ENCODE assay signal across 15 cellular contexts in genomic region chr10:112716924-112717348, GRCh38.
DNase-seq lines count a peak whose midpoint lies in the region; ATAC-seq and TF ChIP-seq lines count a peak whose summit lies in the region.
"Had no signal": no experiment of that assay in that cellular context is flagged by ENCODE, and none has a peak within 500 bp of the region (broad histone marks: within the 10 kb centered on the region; RNA-seq: fewer than 3 reads in every experiment).

No MANE protein-coding gene starts in this region.

- H3K4me2 ChIP-seq in H9 (ENCODE audit: insufficient read depth, insufficient read length, low read length) (no peak overlapping the region), SK-N-SH (no peak overlapping the region)

- no peaks in the 10 kb centered on the region for H3K9me2 ChIP-seq in SK-N-SH

- no peak overlapping the region for H4K8ac ChIP-seq in H9 (replicated peaks; ENCODE audit: insufficient read length, low read depth, low read length)

- H4K20me1 ChIP-seq in H9 (ENCODE audit: control insufficient read depth, insufficient read depth, insufficient read length) (no peaks in the 10 kb centered on the region), SK-N-SH (ENCODE audit: insufficient read depth) (no peaks in the 10 kb centered on the region)

- H3K27ac Mint-ChIP-seq in H9: peak overlapping the region in 2 of 3 experiments; percentile 15 to 73; a peak in 2 of 7 replicates
- H3K27ac Mint-ChIP-seq in T-helper 2 cell treated with Interferon-gamma antibody and Interleukin-4, amounts not matched to agents 5 μg/mL and 100 μg/mL, for 36 hours: no peak overlapping the region
- H3K27ac Mint-ChIP-seq: T-helper 1 cell treated with Interleukin-12 subunit alpha and Interleukin-12 subunit beta and Interleukin-4 antibody, amounts not matched to agents 30 μg/mL and 1 μg/mL, for 36 hours had no signal

- peaks cover 2% of the 10 kb centered on the region; the same call in 1 of the 2 replicates for H3K4me1 ChIP-seq in H9 (ENCODE audit: insufficient read depth, low read length)
- no peaks in the 10 kb centered on the region; a peak in 2 of 4 replicates for H3K4me1 ChIP-seq in SK-N-SH (ENCODE audit: control insufficient read depth in 1 of 2, insufficient read depth in 2 of 2, low read depth in 1 of 2, low read length in 1 of 2)

- no peak overlapping the region for H3T11ph ChIP-seq in H9 (ENCODE audit: low read length)

- H3F3A ChIP-seq in SK-N-SH (replicated peaks; ENCODE audit: insufficient read depth): no peaks in the 10 kb centered on the region

- peaks cover 55 to 61% of the 10 kb centered on the region in 2 experiments for H3K4me1 Mint-ChIP-seq in H9
- H3K4me1 Mint-ChIP-seq in activated T-cell treated with anti-CD3 and anti-CD28 coated beads, Interleukin-2, amount 50 U/mL, for 4 hours (ENCODE audit: low read depth): no peaks in the 10 kb centered on the region
- no peaks in the 10 kb centered on the region for H3K4me1 Mint-ChIP-seq in T-helper 2 cell treated with Interferon-gamma antibody and Interleukin-4, amounts not matched to agents 5 μg/mL and 100 μg/mL, for 36 hours (ENCODE audit: low read depth)

- no peaks in the 10 kb centered on the region for H3K79me1 ChIP-seq in H9 (ENCODE audit: insufficient read depth, low read depth, low read length, poor library complexity, severe bottlenecking)

- no peak overlapping the region for H2BK120ac ChIP-seq in H9 (ENCODE audit: low read depth, low read length, poor library complexity, severe bottlenecking)

- H2BK20ac ChIP-seq in H9 (ENCODE audit: low read depth, low read length, poor library complexity, severe bottlenecking): no peak overlapping the region

- peaks cover 0 to 4% of the 10 kb centered on the region in 2 experiments for H3K36me3 ChIP-seq in SK-N-SH (replicated peaks in 1 of 2; ENCODE audit: control insufficient read depth in 1 of 2, insufficient read depth in 2 of 2, low read length in 1 of 2)

- no peak overlapping the region for H3K4me3 Mint-ChIP-seq in H9
- no peak overlapping the region for H3K4me3 Mint-ChIP-seq in activated T-cell treated with anti-CD3 and anti-CD28 coated beads, Interleukin-2, amount 50 U/mL, for 4 hours
- no peak overlapping the region for H3K4me3 Mint-ChIP-seq in T-helper 2 cell treated with Interferon-gamma antibody and Interleukin-4, amounts not matched to agents 5 μg/mL and 100 μg/mL, for 36 hours
- H3K4me3 Mint-ChIP-seq: T-helper 1 cell treated with Interleukin-12 subunit alpha and Interleukin-12 subunit beta and Interleukin-4 antibody, amounts not matched to agents 30 μg/mL and 1 μg/mL, for 36 hours had no signal

- no CpG with 5 or more reads among the region's 5 CpGs for WGBS in H9 (ENCODE audit: extremely low coverage, insufficient read length, low lambda C conversion rate)
- WGBS in SK-N-SH (ENCODE audit: low lambda C conversion rate): 71% methylated on average over 4 of the region's 5 CpGs

- H3K9ac ChIP-seq in H9 (ENCODE audit: extremely low read depth, insufficient read length, low read length): no peak overlapping the region
- no peak overlapping the region for H3K9ac ChIP-seq in SK-N-SH

- no peak for TF ChIP-seq EP300 in SK-N-SH (IDR thresholded peaks at IDR 0.05; ENCODE audit: borderline replicate concordance in 1 of 2, low read depth in 1 of 2, low read length in 1 of 2)

- no peak overlapping the region for H3K14ac ChIP-seq in H9 (ENCODE audit: insufficient read depth, low read length)

- H3K79me2 ChIP-seq in H9 (ENCODE audit: insufficient read depth, low read length): no peaks in the 10 kb centered on the region
- H3K79me2 ChIP-seq in SK-N-SH (ENCODE audit: insufficient read depth): no peaks in the 10 kb centered on the region

- no peak overlapping the region for H4K91ac ChIP-seq in H9 (ENCODE audit: insufficient read length, low read depth, low read length)

- CTCF ChIA-PET in SK-N-SH (lab: Yijun Ruan, JAX): no interaction called here

- H3K36me3 Mint-ChIP-seq in H9 (ENCODE audit: insufficient read depth in 1 of 3, low read depth in 3 of 3): peaks cover 3 to 5% (median 4%) of the 10 kb centered on the region in 3 experiments; a peak in 4 of 7 replicates
- H3K36me3 Mint-ChIP-seq in activated T-cell treated with anti-CD3 and anti-CD28 coated beads, Interleukin-2, amount 50 U/mL, for 4 hours (ENCODE audit: insufficient read depth): peaks cover 14% of the 10 kb centered on the region
- peaks cover 4% of the 10 kb centered on the region for H3K36me3 Mint-ChIP-seq in T-helper 2 cell treated with Interferon-gamma antibody and Interleukin-4, amounts not matched to agents 5 μg/mL and 100 μg/mL, for 36 hours (ENCODE audit: low read depth)

- H3K4me3 ChIP-seq in SK-N-SH (ENCODE audit: low read depth in 2 of 2, low read length in 1 of 2) (no peak overlapping the region), fibroblast of mammary gland (ENCODE audit: control insufficient read depth, low read depth, low read length) (no peak overlapping the region)
- H3K4me3 ChIP-seq: body of pancreas had no signal

- ATAC-seq in activated T-cell treated with anti-CD3 and anti-CD28 coated beads, Interleukin-2, amount 50 U/mL, for 4 hours: no peak
- ATAC-seq in GM21528 (IDR thresholded peaks at IDR 0.05; ENCODE audit: low FRiP score, unreplicated experiment): no peak
- ATAC-seq: body of pancreas had no signal

- H3K56ac ChIP-seq in H9 (ENCODE audit: insufficient read length, low read depth, low read length): no peak overlapping the region

- H3K27ac ChIP-seq in H9 (ENCODE audit: insufficient read length, low read depth, low read length) (no peak overlapping the region), SK-N-SH (ENCODE audit: low read depth in 2 of 2, low read length in 1 of 2) (no peak overlapping the region)
- H3K27ac ChIP-seq: body of pancreas had no signal

- TF ChIP-seq CTCF in H9 (conservative IDR thresholded peaks at IDR 0.05) (no peak), SK-N-SH (IDR thresholded peaks at IDR 0.05) (no peak), fibroblast of mammary gland (conservative IDR thresholded peaks at IDR 0.05; ENCODE audit: control insufficient read depth, insufficient read depth, low read depth, low read length) (no peak)

- DNase-seq in H9: no peak
- DNase-seq in SK-N-SH: no peak
- peak; percentile 87 for DNase-seq in fibroblast of mammary gland (ENCODE audit: low read depth)
- DNase-seq in pulmonary artery endothelial cell (ENCODE audit: low read depth, low spot score): peak; percentile 26
- no peak for DNase-seq in activated T-cell treated with anti-CD3 and anti-CD28 coated beads, Interleukin-2, amount 50 U/mL, for 4 hours
- no peak for DNase-seq in T-helper 2 cell treated with Interferon-gamma antibody and Interleukin-4, amounts not matched to agents 5 μg/mL and 100 μg/mL, for 36 hours (ENCODE audit: low spot score)
- no peak for DNase-seq in activated CD8-positive, alpha-beta memory T cell treated with anti-CD3 and anti-CD28 coated beads, Interleukin-2, amount 50 U/mL, for 4 hours
- DNase-seq: erythroblast; kidney glomerular epithelial cell; NCI-H187 treated with DMSO at 0.1 percent for 48 hours; stimulated activated CD4-positive, alpha-beta T cell treated with anti-CD3 and anti-CD28 coated beads, Interleukin-1b, Interleukin-23, amount 100 ng/mL, for 48 hours; stimulated activated naive CD4-positive, alpha-beta T cell treated with Interleukin-2 at 50 U/mL for 16 hours had no signal

- no peak overlapping the region for H2AFZ ChIP-seq in H9 (ENCODE audit: low read length)
- no peak overlapping the region for H2AFZ ChIP-seq in SK-N-SH (ENCODE audit: low read depth)

- H3K4ac ChIP-seq in H9 (ENCODE audit: low read depth, low read length): no peak overlapping the region

- H3K18ac ChIP-seq in H9 (ENCODE audit: insufficient read length, low read depth, low read length): no peak overlapping the region

- no peak overlapping the region for H2BK12ac ChIP-seq in H9 (ENCODE audit: insufficient read length, low read depth, low read length)

- no peak overlapping the region for H4K5ac ChIP-seq in H9 (ENCODE audit: insufficient read length, low read depth, low read length)

- TF ChIP-seq RAD21 in SK-N-SH (IDR thresholded peaks at IDR 0.05; ENCODE audit: low read length): no peak

- H2BK5ac ChIP-seq in H9 (ENCODE audit: insufficient read length, low read length): no peak overlapping the region

- no peak overlapping the region for H2AK5ac ChIP-seq in H9 (ENCODE audit: insufficient read length, low read length)

- H3K9me3 ChIP-seq in H9 (ENCODE audit: control insufficient read depth, low read depth, low read length) (no peaks in the 10 kb centered on the region), SK-N-SH (no peaks in the 10 kb centered on the region)
- H3K9me3 ChIP-seq: body of pancreas had no signal

- no peaks in the 10 kb centered on the region for H3K9me3 Mint-ChIP-seq in H9
- no peaks in the 10 kb centered on the region for H3K9me3 Mint-ChIP-seq in activated T-cell treated with anti-CD3 and anti-CD28 coated beads, Interleukin-2, amount 50 U/mL, for 4 hours
- H3K9me3 Mint-ChIP-seq in T-helper 2 cell treated with Interferon-gamma antibody and Interleukin-4, amounts not matched to agents 5 μg/mL and 100 μg/mL, for 36 hours: no peaks in the 10 kb centered on the region
- H3K9me3 Mint-ChIP-seq: T-helper 1 cell treated with Interleukin-12 subunit alpha and Interleukin-12 subunit beta and Interleukin-4 antibody, amounts not matched to agents 30 μg/mL and 1 μg/mL, for 36 hours had no signal

- no peaks in the 10 kb centered on the region for H3K23me2 ChIP-seq in H9 (ENCODE audit: insufficient read length, low read depth, low read length, poor library complexity, severe bottlenecking)

- H3K27me3 ChIP-seq in H9 (ENCODE audit: insufficient read depth, low read length) (no peaks in the 10 kb centered on the region), SK-N-SH (ENCODE audit: insufficient read depth) (no peaks in the 10 kb centered on the region)
- H3K27me3 ChIP-seq: body of pancreas had no signal

- no peaks in the 10 kb centered on the region for H3K27me3 Mint-ChIP-seq in H9 (ENCODE audit: low read depth)
- H3K27me3 Mint-ChIP-seq in activated T-cell treated with anti-CD3 and anti-CD28 coated beads, Interleukin-2, amount 50 U/mL, for 4 hours (ENCODE audit: low read depth): no peaks in the 10 kb centered on the region
- no peaks in the 10 kb centered on the region for H3K27me3 Mint-ChIP-seq in T-helper 2 cell treated with Interferon-gamma antibody and Interleukin-4, amounts not matched to agents 5 μg/mL and 100 μg/mL, for 36 hours (ENCODE audit: low read depth)

- POLR2A ChIA-PET in SK-N-SH (lab: Yijun Ruan, JAX): no interaction called here

- H2BK15ac ChIP-seq in H9 (ENCODE audit: low read depth, low read length): no peak overlapping the region

- no peak overlapping the region for H3K23ac ChIP-seq in H9 (ENCODE audit: insufficient read length, low read depth, low read length)

TF ChIP-seq in SK-N-SH, 30 proteins besides CTCF, POLR2A, EP300 and RAD21 (continues in another document):
- TF ChIP-seq CHD2 (IDR thresholded peaks at IDR 0.05; ENCODE audit: low read length, partially characterized antibody) (no peak), ELF1 (IDR thresholded peaks at IDR 0.05) (no peak), FOSL2 (IDR thresholded peaks at IDR 0.05; ENCODE audit: borderline replicate concordance, low read depth) (peak; percentile 28; the same call in 1 of the 2 replicates)

Comparison
In these comparisons a context has a peak if more than half of its experiments do, and no peak if none do; other contexts are left out.
1. DNase-seq: peak in fibroblast of mammary gland (single experiment) and pulmonary artery endothelial cell (single experiment); none in H9 (single experiment), SK-N-SH (single experiment), activated T-cell treated with anti-CD3 and anti-CD28 coated beads, Interleukin-2, amount 50 U/mL, for 4 hours (single experiment), T-helper 2 cell treated with Interferon-gamma antibody and Interleukin-4, amounts not matched to agents 5 μg/mL and 100 μg/mL, for 36 hours (single experiment) and activated CD8-positive, alpha-beta memory T cell treated with anti-CD3 and anti-CD28 coated beads, Interleukin-2, amount 50 U/mL, for 4 hours (single experiment).